1 cellular context compared by ENCODE assay signal in genomic region chr2:74767618-74768017, GRCh38.
A peak's percentile ranks its signal among the peaks of the same experiment; 100 is the strongest.
TF ChIP-seq lines count a peak whose summit lies in the region.

No MANE protein-coding gene starts in this region.

TF ChIP-seq in HepG2, 621 proteins besides CTCF, POLR2A, EP300 and RAD21 (continued from another document and continues in another):
- TF ChIP-seq EED (CRISPR knock-in tag; IDR thresholded peaks at IDR 0.05) (peak; percentile 5; the same call in 1 of the 2 replicates), ZNF30 (CRISPR knock-in tag; IDR thresholded peaks at IDR 0.05) (no peak), TCF7 (IDR thresholded peaks at IDR 0.05; ENCODE audit: low read depth) (peak; percentile 79), ETV6 (CRISPR knock-in tag; conservative IDR thresholded peaks at IDR 0.05) (no peak), ZNF510 (CRISPR knock-in tag; IDR thresholded peaks at IDR 0.05; ENCODE audit: low read depth) (no peak), DR1 (CRISPR knock-in tag; IDR thresholded peaks at IDR 0.05) (no peak), ZNF605 (CRISPR knock-in tag; IDR thresholded peaks at IDR 0.05) (no peak), ZNF224 (CRISPR knock-in tag; IDR thresholded peaks at IDR 0.05) (no peak), YY1 (IDR thresholded peaks at IDR 0.05; ENCODE audit: insufficient read depth, insufficient replicate concordance, low read depth, low read length) (no peak), CCDC6 (CRISPR knock-in tag; IDR thresholded peaks at IDR 0.05) (no peak), MIER2 (CRISPR knock-in tag; IDR thresholded peaks at IDR 0.05) (0 out of 2 replicates have a peak, but pooled peaks have one; percentile 26), FOSL2 (CRISPR knock-in tag; IDR thresholded peaks at IDR 0.05) (peak; percentile 15; the same call in 1 of the 2 replicates), NFYC (CRISPR knock-in tag; IDR thresholded peaks at IDR 0.05) (no peak), ZFP36L1 (CRISPR knock-in tag; IDR thresholded peaks at IDR 0.05) (no peak), PTBP1 (IDR thresholded peaks at IDR 0.05; ENCODE audit: low read depth, low read length, poor library complexity, severe bottlenecking) (no peak), SALL1 (CRISPR knock-in tag; IDR thresholded peaks at IDR 0.05) (peak; percentile 33; the same call in 1 of the 2 replicates), ZNF280D (CRISPR knock-in tag; IDR thresholded peaks at IDR 0.05) (no peak), CREB3 (CRISPR knock-in tag; IDR thresholded peaks at IDR 0.05) (no peak), HNF4A (CRISPR knock-in tag; IDR thresholded peaks at IDR 0.05) (no peak), ZNF891 (CRISPR knock-in tag; IDR thresholded peaks at IDR 0.05) (no peak), ZNF431 (CRISPR knock-in tag; IDR thresholded peaks at IDR 0.05; ENCODE audit: borderline replicate concordance, low read depth) (no peak), ZSCAN21 (CRISPR knock-in tag; IDR thresholded peaks at IDR 0.05; ENCODE audit: borderline replicate concordance) (no peak), TARDBP (CRISPR knock-in tag; IDR thresholded peaks at IDR 0.05) (no peak), ZNF670 (CRISPR knock-in tag; IDR thresholded peaks at IDR 0.05; ENCODE audit: borderline replicate concordance) (no peak), ZNF317 (CRISPR knock-in tag; IDR thresholded peaks at IDR 0.05) (no peak), MTERF4 (CRISPR knock-in tag; IDR thresholded peaks at IDR 0.05) (peak; percentile 53; the same call in 1 of the 2 replicates), PAX8 (CRISPR knock-in tag; IDR thresholded peaks at IDR 0.05; ENCODE audit: borderline replicate concordance) (no peak), SAP130 (CRISPR knock-in tag; IDR thresholded peaks at IDR 0.05; ENCODE audit: low read depth) (peak; percentile 58), NCOA2 (CRISPR knock-in tag; IDR thresholded peaks at IDR 0.05) (peak; percentile 43; the same call in 1 of the 2 replicates), MLX (CRISPR knock-in tag; IDR thresholded peaks at IDR 0.05) (no peak), FOXK1 (CRISPR knock-in tag; IDR thresholded peaks at IDR 0.05; ENCODE audit: borderline replicate concordance, low read depth) (no peak), ZNF674 (CRISPR knock-in tag; IDR thresholded peaks at IDR 0.05; ENCODE audit: low read depth) (no peak), FOXO1 (CRISPR knock-in tag; IDR thresholded peaks at IDR 0.05) (no peak), HINFP (CRISPR knock-in tag; IDR thresholded peaks at IDR 0.05; ENCODE audit: low read depth) (no peak)
- TF ChIP-seq, protein P1, sequence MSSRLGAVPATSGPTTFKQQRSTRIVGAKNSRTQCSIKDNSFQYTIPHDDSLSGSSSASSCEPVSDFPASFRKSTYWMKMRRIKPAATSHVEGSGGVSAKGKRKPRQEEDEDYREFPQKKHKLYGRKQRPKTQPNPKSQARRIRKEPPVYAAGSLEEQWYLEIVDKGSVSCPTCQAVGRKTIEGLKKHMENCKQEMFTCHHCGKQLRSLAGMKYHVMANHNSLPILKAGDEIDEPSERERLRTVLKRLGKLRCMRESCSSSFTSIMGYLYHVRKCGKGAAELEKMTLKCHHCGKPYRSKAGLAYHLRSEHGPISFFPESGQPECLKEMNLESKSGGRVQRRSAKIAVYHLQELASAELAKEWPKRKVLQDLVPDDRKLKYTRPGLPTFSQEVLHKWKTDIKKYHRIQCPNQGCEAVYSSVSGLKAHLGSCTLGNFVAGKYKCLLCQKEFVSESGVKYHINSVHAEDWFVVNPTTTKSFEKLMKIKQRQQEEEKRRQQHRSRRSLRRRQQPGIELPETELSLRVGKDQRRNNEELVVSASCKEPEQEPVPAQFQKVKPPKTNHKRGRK (CRISPR knock-in tag; IDR thresholded peaks at IDR 0.05) = no peak
- TF ChIP-seq, protein P2, sequence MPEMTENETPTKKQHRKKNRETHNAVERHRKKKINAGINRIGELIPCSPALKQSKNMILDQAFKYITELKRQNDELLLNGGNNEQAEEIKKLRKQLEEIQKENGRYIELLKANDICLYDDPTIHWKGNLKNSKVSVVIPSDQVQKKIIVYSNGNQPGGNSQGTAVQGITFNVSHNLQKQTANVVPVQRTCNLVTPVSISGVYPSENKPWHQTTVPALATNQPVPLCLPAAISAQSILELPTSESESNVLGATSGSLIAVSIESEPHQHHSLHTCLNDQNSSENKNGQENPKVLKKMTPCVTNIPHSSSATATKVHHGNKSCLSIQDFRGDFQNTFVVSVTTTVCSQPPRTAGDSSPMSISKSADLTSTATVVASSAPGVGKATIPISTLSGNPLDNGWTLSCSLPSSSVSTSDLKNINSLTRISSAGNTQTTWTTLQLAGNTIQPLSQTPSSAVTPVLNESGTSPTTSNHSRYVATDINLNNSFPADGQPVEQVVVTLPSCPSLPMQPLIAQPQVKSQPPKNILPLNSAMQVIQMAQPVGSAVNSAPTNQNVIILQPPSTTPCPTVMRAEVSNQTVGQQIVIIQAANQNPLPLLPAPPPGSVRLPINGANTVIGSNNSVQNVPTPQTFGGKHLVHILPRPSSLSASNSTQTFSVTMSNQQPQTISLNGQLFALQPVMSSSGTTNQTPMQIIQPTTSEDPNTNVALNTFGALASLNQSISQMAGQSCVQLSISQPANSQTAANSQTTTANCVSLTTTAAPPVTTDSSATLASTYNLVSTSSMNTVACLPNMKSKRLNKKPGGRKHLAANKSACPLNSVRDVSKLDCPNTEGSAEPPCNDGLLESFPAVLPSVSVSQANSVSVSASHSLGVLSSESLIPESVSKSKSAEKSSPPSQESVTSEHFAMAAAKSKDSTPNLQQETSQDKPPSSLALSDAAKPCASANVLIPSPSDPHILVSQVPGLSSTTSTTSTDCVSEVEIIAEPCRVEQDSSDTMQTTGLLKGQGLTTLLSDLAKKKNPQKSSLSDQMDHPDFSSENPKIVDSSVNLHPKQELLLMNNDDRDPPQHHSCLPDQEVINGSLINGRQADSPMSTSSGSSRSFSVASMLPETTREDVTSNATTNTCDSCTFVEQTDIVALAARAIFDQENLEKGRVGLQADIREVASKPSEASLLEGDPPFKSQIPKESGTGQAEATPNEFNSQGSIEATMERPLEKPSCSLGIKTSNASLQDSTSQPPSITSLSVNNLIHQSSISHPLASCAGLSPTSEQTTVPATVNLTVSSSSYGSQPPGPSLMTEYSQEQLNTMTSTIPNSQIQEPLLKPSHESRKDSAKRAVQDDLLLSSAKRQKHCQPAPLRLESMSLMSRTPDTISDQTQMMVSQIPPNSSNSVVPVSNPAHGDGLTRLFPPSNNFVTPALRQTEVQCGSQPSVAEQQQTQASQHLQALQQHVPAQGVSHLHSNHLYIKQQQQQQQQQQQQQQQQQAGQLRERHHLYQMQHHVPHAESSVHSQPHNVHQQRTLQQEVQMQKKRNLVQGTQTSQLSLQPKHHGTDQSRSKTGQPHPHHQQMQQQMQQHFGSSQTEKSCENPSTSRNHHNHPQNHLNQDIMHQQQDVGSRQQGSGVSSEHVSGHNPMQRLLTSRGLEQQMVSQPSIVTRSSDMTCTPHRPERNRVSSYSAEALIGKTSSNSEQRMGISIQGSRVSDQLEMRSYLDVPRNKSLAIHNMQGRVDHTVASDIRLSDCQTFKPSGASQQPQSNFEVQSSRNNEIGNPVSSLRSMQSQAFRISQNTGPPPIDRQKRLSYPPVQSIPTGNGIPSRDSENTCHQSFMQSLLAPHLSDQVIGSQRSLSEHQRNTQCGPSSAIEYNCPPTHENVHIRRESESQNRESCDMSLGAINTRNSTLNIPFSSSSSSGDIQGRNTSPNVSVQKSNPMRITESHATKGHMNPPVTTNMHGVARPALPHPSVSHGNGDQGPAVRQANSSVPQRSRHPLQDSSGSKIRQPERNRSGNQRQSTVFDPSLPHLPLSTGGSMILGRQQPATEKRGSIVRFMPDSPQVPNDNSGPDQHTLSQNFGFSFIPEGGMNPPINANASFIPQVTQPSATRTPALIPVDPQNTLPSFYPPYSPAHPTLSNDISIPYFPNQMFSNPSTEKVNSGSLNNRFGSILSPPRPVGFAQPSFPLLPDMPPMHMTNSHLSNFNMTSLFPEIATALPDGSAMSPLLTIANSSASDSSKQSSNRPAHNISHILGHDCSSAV (CRISPR knock-in tag; IDR thresholded peaks at IDR 0.05; ENCODE audit: borderline replicate concordance) = no peak
- TF ChIP-seq, protein P3, sequence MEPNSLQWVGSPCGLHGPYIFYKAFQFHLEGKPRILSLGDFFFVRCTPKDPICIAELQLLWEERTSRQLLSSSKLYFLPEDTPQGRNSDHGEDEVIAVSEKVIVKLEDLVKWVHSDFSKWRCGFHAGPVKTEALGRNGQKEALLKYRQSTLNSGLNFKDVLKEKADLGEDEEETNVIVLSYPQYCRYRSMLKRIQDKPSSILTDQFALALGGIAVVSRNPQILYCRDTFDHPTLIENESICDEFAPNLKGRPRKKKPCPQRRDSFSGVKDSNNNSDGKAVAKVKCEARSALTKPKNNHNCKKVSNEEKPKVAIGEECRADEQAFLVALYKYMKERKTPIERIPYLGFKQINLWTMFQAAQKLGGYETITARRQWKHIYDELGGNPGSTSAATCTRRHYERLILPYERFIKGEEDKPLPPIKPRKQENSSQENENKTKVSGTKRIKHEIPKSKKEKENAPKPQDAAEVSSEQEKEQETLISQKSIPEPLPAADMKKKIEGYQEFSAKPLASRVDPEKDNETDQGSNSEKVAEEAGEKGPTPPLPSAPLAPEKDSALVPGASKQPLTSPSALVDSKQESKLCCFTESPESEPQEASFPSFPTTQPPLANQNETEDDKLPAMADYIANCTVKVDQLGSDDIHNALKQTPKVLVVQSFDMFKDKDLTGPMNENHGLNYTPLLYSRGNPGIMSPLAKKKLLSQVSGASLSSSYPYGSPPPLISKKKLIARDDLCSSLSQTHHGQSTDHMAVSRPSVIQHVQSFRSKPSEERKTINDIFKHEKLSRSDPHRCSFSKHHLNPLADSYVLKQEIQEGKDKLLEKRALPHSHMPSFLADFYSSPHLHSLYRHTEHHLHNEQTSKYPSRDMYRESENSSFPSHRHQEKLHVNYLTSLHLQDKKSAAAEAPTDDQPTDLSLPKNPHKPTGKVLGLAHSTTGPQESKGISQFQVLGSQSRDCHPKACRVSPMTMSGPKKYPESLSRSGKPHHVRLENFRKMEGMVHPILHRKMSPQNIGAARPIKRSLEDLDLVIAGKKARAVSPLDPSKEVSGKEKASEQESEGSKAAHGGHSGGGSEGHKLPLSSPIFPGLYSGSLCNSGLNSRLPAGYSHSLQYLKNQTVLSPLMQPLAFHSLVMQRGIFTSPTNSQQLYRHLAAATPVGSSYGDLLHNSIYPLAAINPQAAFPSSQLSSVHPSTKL (CRISPR knock-in tag; IDR thresholded peaks at IDR 0.05) = peak; percentile 59
- TF ChIP-seq, protein P4, sequence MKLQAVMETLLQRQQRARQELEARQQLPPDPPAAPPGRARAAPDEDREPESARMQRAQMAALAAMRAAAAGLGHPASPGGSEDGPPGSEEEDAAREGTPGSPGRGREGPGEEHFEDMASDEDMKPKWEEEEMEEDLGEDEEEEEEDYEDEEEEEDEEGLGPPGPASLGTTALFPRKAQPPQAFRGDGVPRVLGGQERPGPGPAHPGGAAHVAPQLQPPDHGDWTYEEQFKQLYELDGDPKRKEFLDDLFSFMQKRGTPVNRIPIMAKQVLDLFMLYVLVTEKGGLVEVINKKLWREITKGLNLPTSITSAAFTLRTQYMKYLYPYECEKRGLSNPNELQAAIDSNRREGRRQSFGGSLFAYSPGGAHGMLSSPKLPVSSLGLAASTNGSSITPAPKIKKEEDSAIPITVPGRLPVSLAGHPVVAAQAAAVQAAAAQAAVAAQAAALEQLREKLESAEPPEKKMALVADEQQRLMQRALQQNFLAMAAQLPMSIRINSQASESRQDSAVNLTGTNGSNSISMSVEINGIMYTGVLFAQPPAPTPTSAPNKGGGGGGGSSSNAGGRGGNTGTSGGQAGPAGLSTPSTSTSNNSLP (IDR thresholded peaks at IDR 0.05; ENCODE audit: low read depth, low read length) = peak; percentile 82
